In genomic region chr1:110390096-110390495, GRCh38 we compare ENCODE assay signal across 8 cellular contexts.
DNase-seq lines count a peak whose midpoint lies in the region; ATAC-seq and TF ChIP-seq lines count a peak whose summit lies in the region.

No MANE protein-coding gene starts in this region.

- ATAC-seq in GM21423 (IDR thresholded peaks at IDR 0.05; ENCODE audit: unreplicated experiment) (no peak), HG02759 (IDR thresholded peaks at IDR 0.05; ENCODE audit: unreplicated experiment) (no peak)

- CTCF ChIA-PET in HEK293T (lab: Yijun Ruan, JAX) = no interaction called here

- H3K4me3 ChIP-seq in cardiac fibroblast (replicated peaks in 1 of 2; ENCODE audit: low read depth in 2 of 2, low read length in 2 of 2) = peak overlapping the region in 1 of 2 donors; percentile 33
- peak overlapping the region; percentile 60 to 64 for H3K4me3 ChIP-seq in stomach smooth muscle (ENCODE audit: low read length in 2 of 2)

- H3K27ac ChIP-seq in stomach smooth muscle (ENCODE audit: low read length) = peak overlapping the region; percentile 71

- TF ChIP-seq CTCF in cardiac fibroblast (IDR thresholded peaks at IDR 0.05; ENCODE audit: low read depth, low read length) = no peak

- H3K4me1 ChIP-seq in stomach smooth muscle (ENCODE audit: control insufficient read depth, insufficient read depth, low read length) = peaks cover 13% of the 10 kb centered on the region

- no peaks in the 10 kb centered on the region for H3K27me3 ChIP-seq in stomach smooth muscle (ENCODE audit: control insufficient read depth in 1 of 2, insufficient read depth in 2 of 2, low read length in 2 of 2)

- peaks cover 0 to 7% of the 10 kb centered on the region in 2 donors for H3K36me3 ChIP-seq in stomach smooth muscle (ENCODE audit: control insufficient read depth in 2 of 2, insufficient read depth in 2 of 2, low read length in 2 of 2)

- DNase-seq in HEK293T (ENCODE audit: extremely low spot score) (peak; percentile 67), cardiac fibroblast (ENCODE audit: low read depth in 2 of 2) (peak; percentile 70 to 74), kidney tubule cell (ENCODE audit: low spot score) (peak; percentile 75), COR-L47 (lab: John Stamatoyannopoulos, UW) (no peak), erythroblast (lab: John Stamatoyannopoulos, UW) (no peak)

- no peak for TF ChIP-seq POLR2A in erythroblast (IDR thresholded peaks at IDR 0.05; ENCODE audit: low read length)

- H3K9ac ChIP-seq in stomach smooth muscle (ENCODE audit: low read length in 2 of 2) = peak overlapping the region; percentile 67 to 81

- no peaks in the 10 kb centered on the region for H3K9me3 ChIP-seq in stomach smooth muscle (ENCODE audit: control insufficient read depth in 2 of 2, low read length in 2 of 2)

- POLR2A ChIA-PET in HEK293T (lab: Yijun Ruan, JAX) = interaction anchor here (1.1 kb wide), 1 partner anchor 52 kb away, joined by 6 read pairs; the partner anchor contains the start of gene RBM15

TF ChIP-seq in HEK293T, 16 proteins besides CTCF, POLR2A, EP300 and RAD21:
- TF ChIP-seq HDGF (IDR thresholded peaks at IDR 0.05; ENCODE audit: borderline replicate concordance) (no peak), LEF1 (IDR thresholded peaks at IDR 0.05; ENCODE audit: borderline replicate concordance) (no peak)
TF ChIP-seq in HEK293T: peak in this region for 0.

Comparison
In these comparisons a context has a peak if more than half of its experiments do, and no peak if none do; other contexts are left out.
1. DNase-seq: peak in HEK293T (single experiment), cardiac fibroblast (2 of 2) and kidney tubule cell (single experiment); none in COR-L47 (single experiment) and erythroblast (0 of 2).